In genomic region chr10:102743588-102744373, GRCh38 we compare ENCODE assay signal across 8 cellular contexts. TPM values are rescaled to one million over a fixed set of nuclear protein-coding genes. Genes with fewer than 3 reads are reported as not detected.
DNase-seq lines count a peak whose midpoint lies in the region; ATAC-seq, FAIRE-seq and TF ChIP-seq lines count a peak whose summit lies in the region.

TSS of gene WBP1L (plus strand) at chr10:102743948. CDS start at chr10:102744054, 106 bp downstream.

- no peaks in the 10 kb centered on the region for H3K9me3 ChIP-seq in body of pancreas

- peak; percentile 97 for FAIRE-seq in TTC549 (lab: Jason Lieb, UNC)

- H3K36me3 ChIP-seq in body of pancreas (replicated peaks in 1 of 2; ENCODE audit: insufficient read depth in 1 of 2, low read depth in 2 of 2): no peaks in the 10 kb centered on the region

- H3K4me1 ChIP-seq in body of pancreas: peaks cover 29% of the 10 kb centered on the region

- peak within 1 kb of the TSS; percentile 60 to 81 (median 70) for H3K27ac ChIP-seq in body of pancreas

- H3K4me3 ChIP-seq in body of pancreas: peak within 1 kb of the TSS; percentile 57 to 61

- 1 to 2% methylated on average over 34 to 37 of the region's 37 CpGs for WGBS in body of pancreas, 2 donors

- no peaks in the 10 kb centered on the region for H3K27me3 ChIP-seq in body of pancreas

- TF ChIP-seq CTCF in body of pancreas (IDR thresholded peaks at IDR 0.05): peak in 1 of 7 experiments; percentile 16

- intact Hi-C loops in body of pancreas (cut with DNase I): no loop called here
- intact Hi-C loops in sciatic nerve (cut with DNase I): no loop called here

- DNase-seq in 8988T (peak; percentile 80), NCI-H2107 treated with DMSO at 0.1 percent for 48 hours (lab: John Stamatoyannopoulos, UW; ENCODE audit: unreplicated experiment) (peak; percentile 93), body of pancreas (peak; percentile 98 to 99 (median 98)), iPS DF 19.7 (ENCODE audit: low read depth, low spot score) (peak; percentile 98), sciatic nerve (ENCODE audit: low spot score) (peak; percentile 96)

- ATAC-seq in GM18520 (IDR thresholded peaks at IDR 0.05; ENCODE audit: unreplicated experiment) (peak; percentile 98), HG03064 (IDR thresholded peaks at IDR 0.05; ENCODE audit: low read depth, unreplicated experiment) (peak; percentile 93), body of pancreas (peak; percentile 99), sciatic nerve (peak; percentile 98)

- peak in 2 of 3 donors; percentile 86 to 93 for TF ChIP-seq POLR2A in body of pancreas (IDR thresholded peaks at IDR 0.05)

RNA-seq across cellular contexts. Expression of gene WBP1L, which starts in this region (rescaled TPM):
- 10 to 100 TPM; 30.6 to 55.4 TPM for total RNA-seq in body of pancreas
- total RNA-seq in sciatic nerve: 66.2 TPM

Comparison
In these comparisons a context has a peak if more than half of its experiments do, and no peak if none do; other contexts are left out.
1. Peak in every context shown above with its lines: DNase-seq, ATAC-seq, H3K4me3 ChIP-seq and H3K27ac ChIP-seq.